In the genomic region with DNA sequence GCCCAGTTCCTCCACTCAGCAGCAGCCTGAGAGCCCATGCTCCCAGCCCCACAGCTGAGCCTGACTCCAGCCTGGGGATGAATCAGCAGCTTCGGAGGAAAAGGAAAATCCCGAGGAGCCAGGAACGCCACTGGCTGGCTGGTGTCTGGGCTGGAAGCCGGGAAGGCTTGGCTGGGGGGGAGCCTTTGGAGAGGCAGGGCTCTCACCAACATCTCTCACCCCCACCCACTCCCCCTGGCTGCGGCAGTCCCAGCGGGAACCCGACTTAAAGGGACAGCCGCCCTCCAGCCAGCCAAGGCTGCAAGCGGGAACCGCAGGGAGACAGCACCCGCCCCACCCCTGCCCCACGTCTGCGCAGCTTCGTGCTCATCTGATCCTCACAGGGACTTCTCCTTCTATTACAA, we compare ENCODE assay signal across 9 cellular contexts. TPM values are rescaled to one million over a fixed set of nuclear protein-coding genes. Genes with fewer than 3 reads are reported as not detected.
DNase-seq lines count a peak whose midpoint lies in the region; ATAC-seq, FAIRE-seq and TF ChIP-seq lines count a peak whose summit lies in the region.
"Had no signal": no experiment of that assay in that cellular context is flagged by ENCODE, and none has a peak within 500 bp of the region (broad histone marks: within the 10 kb centered on the region; RNA-seq: fewer than 3 reads in every experiment).

No MANE protein-coding gene starts in this region.

- no peak for TF ChIP-seq RAD21 in H1 (IDR thresholded peaks at IDR 0.05 in 1 of 2, conservative IDR thresholded peaks at IDR 0.05 in 1 of 2; ENCODE audit: low read depth in 2 of 2, low read length in 2 of 2)

- TF ChIP-seq CTCF in H1 (IDR thresholded peaks at IDR 0.05; ENCODE audit: control extremely low read depth in 1 of 3, insufficient read depth in 1 of 3, low read depth in 1 of 3, low read length in 3 of 3) = no peak

- peak overlapping the region; percentile 81 for H3K4ac ChIP-seq in H1 (replicated peaks; ENCODE audit: insufficient read length, low read depth, low read length)

- no peak for FAIRE-seq in H1 (lab: Jason Lieb, UNC)
- FAIRE-seq in urothelium cell line (lab: Jason Lieb, UNC) = no peak
- FAIRE-seq: A204.1 had no signal

- no peak overlapping the region for H2BK12ac ChIP-seq in H1 (ENCODE audit: low read depth, low read length)

- H3K23ac ChIP-seq in H1 (ENCODE audit: insufficient read length) = no peak overlapping the region

- H3K4me1 ChIP-seq in H1 (replicated peaks in 1 of 4; ENCODE audit: control insufficient read depth in 3 of 4, insufficient read depth in 4 of 4, low read length in 3 of 4) = peaks cover 0 to 26% (median 12%) of the 10 kb centered on the region in 4 experiments; a peak in 6 of 7 replicates

- H3K9ac ChIP-seq in H1 (replicated peaks in 1 of 4; ENCODE audit: extremely low read depth in 1 of 4, low read depth in 3 of 4, low read length in 3 of 4) = no peak overlapping the region

- peak overlapping the region; percentile 72; the same call in 1 of the 2 replicates for H2BK15ac ChIP-seq in H1 (ENCODE audit: low read length)

- H3K9me3 ChIP-seq in H1 (ENCODE audit: insufficient read depth in 2 of 2, low read depth in 1 of 2, low read length in 1 of 2) = no peaks in the 10 kb centered on the region

- peak overlapping the region; percentile 5 to 33; a peak in 1 of 4 replicates for H3K4me2 ChIP-seq in H1 (ENCODE audit: insufficient read depth in 1 of 2, low read depth in 2 of 2, low read length in 2 of 2)

- no peak overlapping the region for H3K56ac ChIP-seq in H1 (replicated peaks; ENCODE audit: insufficient read length, low read depth, low read length)

- H3K27ac ChIP-seq in H1 (ENCODE audit: low read depth, low read length) = no peak overlapping the region

- TF ChIP-seq POLR2A in H1 (IDR thresholded peaks at IDR 0.05; ENCODE audit: control extremely low read depth in 1 of 2, low read depth in 2 of 2, low read length in 2 of 2) = no peak

- peaks cover 0 to 15% of the 10 kb centered on the region in 2 experiments; a peak in 2 of 4 replicates for H3K79me2 ChIP-seq in H1 (ENCODE audit: control insufficient read depth in 1 of 2, insufficient read depth in 2 of 2, low read length in 2 of 2)

- peak overlapping the region; percentile 52 for H4K91ac ChIP-seq in H1 (replicated peaks; ENCODE audit: insufficient read length, low read length)

- H3K4me3 ChIP-seq in H1 (ENCODE audit: extremely low read depth in 1 of 4, insufficient read depth in 2 of 4, low read depth in 3 of 4, low read length in 4 of 4) = no peak overlapping the region

- DNase-seq in NCI-H1417 (lab: John Stamatoyannopoulos, UW) = peak; percentile 10 to 54 (median 24)
- DNase-seq in NCI-H1417 treated with DMSO at 0.1 percent for 48 hours (lab: John Stamatoyannopoulos, UW) = no peak
- DNase-seq in H1 (ENCODE audit: low read depth in 1 of 2, low spot score in 2 of 2) = no peak
- peak; percentile 35 to 87 for DNase-seq in lung microvascular endothelial cell (ENCODE audit: low read depth in 2 of 2)
- peak; percentile 93 for DNase-seq in urothelium cell line (ENCODE audit: low spot score)

- 47% methylated on average over 11 of the region's 14 CpGs; no CpG with 5 or more reads in 1 of the 2 experiments for WGBS in H1 (ENCODE audit: extremely low coverage in 1 of 2, insufficient coverage in 1 of 2, insufficient read length in 1 of 2, insufficient replicate concordance in 2 of 2, low coverage in 1 of 2, low lambda C conversion rate in 2 of 2, missing lambda C conversion rate in 1 of 2), 2 experiments

- H2BK120ac ChIP-seq in H1 (replicated peaks; ENCODE audit: low read depth, low read length) = no peak overlapping the region

- H2AFZ ChIP-seq in H1 (ENCODE audit: low read length) = no peak overlapping the region

- no peak overlapping the region for H2BK20ac ChIP-seq in H1 (ENCODE audit: low read length)

- H3K18ac ChIP-seq in H1 (ENCODE audit: extremely low read depth, low read length) = no peak overlapping the region

- no peak overlapping the region for H2BK5ac ChIP-seq in H1 (ENCODE audit: low read depth, low read length)

- H4K5ac ChIP-seq in H1 (ENCODE audit: insufficient read length, low read depth, low read length) = no peak overlapping the region

- peak overlapping the region; percentile 60; the same call in 1 of the 2 replicates for H4K8ac ChIP-seq in H1 (ENCODE audit: extremely low read depth, insufficient read depth, low read length)

- H3K23me2 ChIP-seq in H1 (ENCODE audit: low read depth, low read length) = no peaks in the 10 kb centered on the region

- ATAC-seq in HG02852 (IDR thresholded peaks at IDR 0.05; ENCODE audit: unreplicated experiment) (no peak), HG02884 (IDR thresholded peaks at IDR 0.05; ENCODE audit: unreplicated experiment) (no peak), HG03280 (IDR thresholded peaks at IDR 0.05; ENCODE audit: unreplicated experiment) (no peak)

- peaks cover 6 to 30% of the 10 kb centered on the region in 2 experiments for H4K20me1 ChIP-seq in H1 (replicated peaks in 1 of 2; ENCODE audit: control insufficient read depth in 1 of 2, insufficient read depth in 2 of 2, low read length in 2 of 2)

- POLR2A ChIA-PET in H1 (lab: Charles Lee; ENCODE audit: partially characterized antibody) = interaction anchor here (1.1 kb wide), 1 partner anchor 204 kb away, joined by 4 read pairs; no protein-coding TSS in a partner anchor

- CTCF ChIA-PET in H1 (lab: Charles Lee; ENCODE audit: partially characterized antibody) = interaction anchor here (0.6 to 4.4 kb wide), 4 partner anchors 25 to 116 kb away, joined by 3 to 25 read pairs (median 3); no protein-coding TSS in a partner anchor

- TF ChIP-seq EP300 in H1 (IDR thresholded peaks at IDR 0.05; ENCODE audit: borderline replicate concordance in 1 of 2, low read depth in 2 of 2, low read length in 2 of 2) = no peak

- H3K14ac ChIP-seq in H1 (ENCODE audit: insufficient read length) = no peak overlapping the region

- no peaks in the 10 kb centered on the region for H3K27me3 ChIP-seq in H1 (replicated peaks in 1 of 4; ENCODE audit: control insufficient read depth in 3 of 4, extremely low read depth in 1 of 4, insufficient read depth in 3 of 4, low read length in 3 of 4)

- H2AK5ac ChIP-seq in H1 (ENCODE audit: low read depth, low read length) = no peak overlapping the region

- no peaks in the 10 kb centered on the region for H3K36me3 ChIP-seq in H1 (ENCODE audit: control insufficient read depth in 2 of 4, insufficient read depth in 4 of 4, low read length in 3 of 4)

- H3K79me1 ChIP-seq in H1 (ENCODE audit: low read depth, low read length) = peaks cover 12% of the 10 kb centered on the region

TF ChIP-seq in H1, 55 proteins besides CTCF, POLR2A, EP300 and RAD21:
- TF ChIP-seq TAF1 (IDR thresholded peaks at IDR 0.05; ENCODE audit: low read depth, low read length) = 0 out of 2 replicates have a peak, but pooled peaks have one; percentile 22
- TF ChIP-seq PHF8 (conservative IDR thresholded peaks at IDR 0.05; ENCODE audit: low read depth, low read length) = no peak

RNA-seq across cellular contexts. Expression of a gene that starts 28.4 kb away (rescaled TPM):
- total RNA-seq in H1 (2021; fragmentation: NEBNext Ultra II Directional; extraction: Animal tissue kit (Norgen Biotek cat#: 25700)) = 61.9 and 65.3 TPM in 2 replicates
- polyA plus RNA-seq in H1 (2011; rRNA removed) = 66.1 and 95.4 TPM in 2 replicates
- 66.9 TPM for polyA plus RNA-seq in H1 (2011; cell fraction: cytosol; rRNA removed)
- polyA plus RNA-seq in H1 (2011; cell fraction: nucleus; rRNA removed) = 77.9 TPM
- polyA plus RNA-seq in H1 (2012, experiment 1 of 2) = 37.4 to 53.7 TPM (median 45.5 TPM) in 4 replicates
- 32.4 TPM for polyA plus RNA-seq in H1 (2012, experiment 2 of 2)
- polyA plus RNA-seq in H1 (2013, experiment 1 of 2) = 50.5 TPM
- polyA plus RNA-seq in H1 (2013, experiment 2 of 2) = 53.3 TPM
- polyA minus RNA-seq in H1 (2011; rRNA and poly(A)+ RNA removed) = 25.2 and 28.4 TPM in 2 replicates
- polyA minus RNA-seq in H1 (2011; cell fraction: cytosol; rRNA and poly(A)+ RNA removed) = 27.8 TPM
- polyA minus RNA-seq in H1 (2011; cell fraction: nucleus; rRNA and poly(A)+ RNA removed) = 14.2 TPM
- total RNA-seq in lung microvascular endothelial cell = 22.7 and 40.1 TPM in 2 replicates

RNA-seq across cellular contexts. Expression of a gene that starts 48.6 kb away (rescaled TPM):
- total RNA-seq in H1 (2021; fragmentation: NEBNext Ultra II Directional; extraction: Animal tissue kit (Norgen Biotek cat#: 25700)) = 112 and 118 TPM in 2 replicates
- polyA plus RNA-seq in H1 (2011; rRNA removed) = 16.4 and 20.0 TPM in 2 replicates
- polyA plus RNA-seq in H1 (2011; cell fraction: cytosol; rRNA removed) = 21.3 TPM
- 56.5 TPM for polyA plus RNA-seq in H1 (2011; cell fraction: nucleus; rRNA removed)
- 45.2 to 74.0 TPM (median 59.8 TPM) in 4 replicates for polyA plus RNA-seq in H1 (2012, experiment 1 of 2)
- polyA plus RNA-seq in H1 (2012, experiment 2 of 2) = 3.5 TPM
- polyA plus RNA-seq in H1 (2013, experiment 1 of 2) = 49.7 TPM
- polyA plus RNA-seq in H1 (2013, experiment 2 of 2) = 48.2 TPM
- 108 and 121 TPM in 2 replicates for polyA minus RNA-seq in H1 (2011; rRNA and poly(A)+ RNA removed)
- polyA minus RNA-seq in H1 (2011; cell fraction: cytosol; rRNA and poly(A)+ RNA removed) = 35.6 TPM
- 45.5 TPM for polyA minus RNA-seq in H1 (2011; cell fraction: nucleus; rRNA and poly(A)+ RNA removed)
- total RNA-seq in lung microvascular endothelial cell = 35.1 and 41.5 TPM in 2 replicates

Comparison
In these comparisons a context has a peak if more than half of its experiments do, and no peak if none do; other contexts are left out.
1. DNase-seq: peak in NCI-H1417 (3 of 3), lung microvascular endothelial cell (2 of 2) and urothelium cell line (single experiment); none in NCI-H1417 treated with DMSO at 0.1 percent for 48 hours (single experiment) and H1 (0 of 2).